ENCODE assay signal across 24 cellular contexts in genomic region chr1:38084700-38085099, GRCh38. TPM values are rescaled to one million over a fixed set of nuclear protein-coding genes. Genes with fewer than 3 reads are reported as not detected.
DNase-seq lines count a peak whose midpoint lies in the region; ATAC-seq and TF ChIP-seq lines count a peak whose summit lies in the region.
"Had no signal": no experiment of that assay in that cellular context is flagged by ENCODE, and none has a peak within 500 bp of the region (broad histone marks: within the 10 kb centered on the region; RNA-seq: fewer than 3 reads in every experiment).

No MANE protein-coding gene starts in this region.

- WGBS in body of pancreas, 2 donors: 0 to 24% methylated on average over 1 of the region's 1 CpG

- intact Hi-C loops in body of pancreas (cut with DNase I) (no loop called here), gastrocnemius medialis (cut with DNase I; ENCODE audit: low total_unique reads) (no loop called here), mucosa of descending colon (cut with DNase I, micrococcal nuclease) (no loop called here)

- in situ Hi-C loops in gastrocnemius medialis (cut with MboI; ENCODE audit: low sequenced_read_pairs in 4 of 4): no loop called here

- peak; percentile 95 for ATAC-seq in body of pancreas
- ATAC-seq in left lobe of liver: peak; percentile 86
- peak; percentile 63 to 77 for ATAC-seq in gastrocnemius medialis
- no peak for ATAC-seq in GM21528 (IDR thresholded peaks at IDR 0.05; ENCODE audit: low FRiP score, unreplicated experiment)
- no peak for ATAC-seq in mucosa of descending colon
- ATAC-seq in activated CD4-positive, CD25-positive, alpha-beta regulatory T cell treated with anti-CD3 and anti-CD28 coated beads, Interleukin-2, amount 50 U/mL, for 24 hours: no peak
- ATAC-seq: activated naive CD8-positive, alpha-beta T cell treated with anti-CD3 and anti-CD28 coated beads, Interleukin-2, amount 50 U/mL, for 24 hours; activated T-cell treated with anti-CD3 and anti-CD28 coated beads, Interleukin-2, amount 50 U/mL, for 4 hours; GM12878; lower lobe of right lung; stimulated activated naive CD8-positive, alpha-beta T cell treated with anti-CD3 and anti-CD28 coated beads, Interleukin-15, Interleukin-2, amounts not matched to agents 100 U/mL and 50 U/mL, for 24 hours had no signal

- no peak for TF ChIP-seq CTCF in body of pancreas (IDR thresholded peaks at IDR 0.05)
- no peak for TF ChIP-seq CTCF in gastrocnemius medialis (IDR thresholded peaks at IDR 0.05 in 4 of 5, conservative IDR thresholded peaks at IDR 0.05 in 1 of 5)
- TF ChIP-seq CTCF in mucosa of descending colon (IDR thresholded peaks at IDR 0.05): no peak

- DNase-seq in NCI-H2081 treated with DMSO at 0.1 percent for 48 hours (lab: John Stamatoyannopoulos, UW): peak; percentile 31
- peak; percentile 86 to 94 (median 92) for DNase-seq in body of pancreas
- DNase-seq in left lobe of liver (ENCODE audit: low spot score): peak; percentile 95
- DNase-seq in gastrocnemius medialis: peak; percentile 53 to 58
- no peak for DNase-seq in mucosa of descending colon
- DNase-seq: activated CD4-positive, alpha-beta T cell treated with anti-CD3 and anti-CD28 coated beads, Interleukin-2, amount 10 ng/mL, durations not matched to agents 24 days and 14 days; activated gamma-delta T cell treated with Interleukin-2 at 50 U/mL for 16 hours; activated naive CD8-positive, alpha-beta T cell treated with anti-CD3 and anti-CD28 coated beads, Interleukin-2, amount 50 U/mL, for 24 hours; activated T-cell treated with anti-CD3 and anti-CD28 coated beads, Interleukin-2, amount 50 U/mL, for 4 hours; cerebellar nuclear complex; HFFc6; lower lobe of right lung; NCI-H1048; NCI-H1930; OCI-M1; stimulated activated naive CD8-positive, alpha-beta T cell treated with anti-CD3 and anti-CD28 coated beads, Interleukin-15, Interleukin-2, amounts not matched to agents 100 U/mL and 50 U/mL, for 24 hours; testis; WERI-Rb-1 had no signal

- H3K27me3 ChIP-seq in body of pancreas: no peaks in the 10 kb centered on the region
- H3K27me3 ChIP-seq in gastrocnemius medialis: no peaks in the 10 kb centered on the region
- H3K27me3 ChIP-seq: dorsolateral prefrontal cortex, testis had no signal

- H3K9me3 ChIP-seq in body of pancreas (no peaks in the 10 kb centered on the region), gastrocnemius medialis (no peaks in the 10 kb centered on the region), mucosa of descending colon (no peaks in the 10 kb centered on the region)
- H3K9me3 ChIP-seq: lower lobe of right lung, testis had no signal

- TF ChIP-seq POLR2A in body of pancreas (IDR thresholded peaks at IDR 0.05): no peak
- no peak for TF ChIP-seq POLR2A in gastrocnemius medialis (IDR thresholded peaks at IDR 0.05)

- peaks cover 13% of the 10 kb centered on the region for H3K4me1 ChIP-seq in body of pancreas
- H3K4me1 ChIP-seq in gastrocnemius medialis: peaks cover 9 to 10% of the 10 kb centered on the region in 2 donors
- no peaks in the 10 kb centered on the region for H3K4me1 ChIP-seq in mucosa of descending colon (ENCODE audit: low read depth)
- H3K4me1 ChIP-seq: lower lobe of right lung, testis had no signal

- H3K4me3 ChIP-seq in body of pancreas (no peak overlapping the region), gastrocnemius medialis (no peak overlapping the region), mucosa of descending colon (no peak overlapping the region)
- H3K4me3 ChIP-seq: dorsolateral prefrontal cortex, GM12878, GM23338, lower lobe of right lung, testis had no signal

- H3K27ac ChIP-seq in body of pancreas (peak overlapping the region; percentile 55 to 71 (median 63)), gastrocnemius medialis (peak overlapping the region in 2 of 4 donors; percentile 26 to 51)
- H3K27ac ChIP-seq: dorsolateral prefrontal cortex, lower lobe of right lung, testis, WERI-Rb-1 had no signal

- no peaks in the 10 kb centered on the region for H3K36me3 ChIP-seq in body of pancreas (replicated peaks in 1 of 2; ENCODE audit: insufficient read depth in 1 of 2, low read depth in 2 of 2)
- no peaks in the 10 kb centered on the region for H3K36me3 ChIP-seq in gastrocnemius medialis
- H3K36me3 ChIP-seq in mucosa of descending colon (ENCODE audit: low read depth): no peaks in the 10 kb centered on the region
- H3K36me3 ChIP-seq: lower lobe of right lung, WERI-Rb-1 had no signal

RNA-seq across cellular contexts. Expression of gene POU3F1, which starts 38.1 kb away (rescaled TPM):
- not detected for total RNA-seq in body of pancreas
- 0.08 TPM for total RNA-seq in left lobe of liver
- 1 to 10 TPM in 1 of 4 donors, under 1 TPM in 3; 0.13 to 2.3 (median 0.69) TPM for total RNA-seq in gastrocnemius medialis
- not detected for total RNA-seq in mucosa of descending colon
- total RNA-seq: glomerular endothelial cell, lower lobe of right lung had no signal

Comparison
In these comparisons a context has a peak if more than half of its experiments do, and no peak if none do; other contexts are left out.
1. DNase-seq: peak in NCI-H2081 treated with DMSO at 0.1 percent for 48 hours (single experiment), body of pancreas (4 of 4), left lobe of liver (single experiment) and gastrocnemius medialis (2 of 2); none in mucosa of descending colon (0 of 3).
2. ATAC-seq: peak in body of pancreas (single experiment), left lobe of liver (single experiment) and gastrocnemius medialis (2 of 2); none in GM21528 (single experiment), mucosa of descending colon (single experiment) and activated CD4-positive, CD25-positive, alpha-beta regulatory T cell treated with anti-CD3 and anti-CD28 coated beads, Interleukin-2, amount 50 U/mL, for 24 hours (0 of 2).